In genomic region chr4:3314706-3315260, GRCh38 we compare ENCODE assay signal across 1 cellular context.
TF ChIP-seq lines count a peak whose summit lies in the region.

No MANE protein-coding gene starts in this region.

TF ChIP-seq in HepG2, 621 proteins besides CTCF, POLR2A, EP300 and RAD21:
- no peak for TF ChIP-seq IRF2 (CRISPR knock-in tag; IDR thresholded peaks at IDR 0.05)
- no peak for TF ChIP-seq SALL1 (CRISPR knock-in tag; IDR thresholded peaks at IDR 0.05)
- no peak for TF ChIP-seq TSC22D2 (CRISPR knock-in tag; IDR thresholded peaks at IDR 0.05; ENCODE audit: borderline replicate concordance)
- TF ChIP-seq ZNF749 (CRISPR knock-in tag; IDR thresholded peaks at IDR 0.05; ENCODE audit: borderline replicate concordance): no peak
- no peak for TF ChIP-seq ONECUT2 (CRISPR knock-in tag; IDR thresholded peaks at IDR 0.05)
- TF ChIP-seq SMAD1 (CRISPR knock-in tag; IDR thresholded peaks at IDR 0.05; ENCODE audit: borderline replicate concordance, low read depth): no peak
- no peak for TF ChIP-seq MEIS1 (CRISPR knock-in tag; IDR thresholded peaks at IDR 0.05; ENCODE audit: borderline replicate concordance)
- TF ChIP-seq FIP1L1 (IDR thresholded peaks at IDR 0.05; ENCODE audit: borderline replicate concordance, insufficient read depth, low read depth, low read length): no peak
- no peak for TF ChIP-seq ZNF343 (CRISPR knock-in tag; IDR thresholded peaks at IDR 0.05)
- no peak for TF ChIP-seq PITX1 (CRISPR knock-in tag; IDR thresholded peaks at IDR 0.05)
- TF ChIP-seq GPN1 (CRISPR knock-in tag; IDR thresholded peaks at IDR 0.05; ENCODE audit: borderline replicate concordance): no peak
